12 cellular contexts compared by ENCODE assay signal in genomic region chr17:57110152-57110542, GRCh38. TPM values are rescaled to one million over a fixed set of nuclear protein-coding genes. Genes with fewer than 3 reads are reported as not detected.
DNase-seq lines count a peak whose midpoint lies in the region; ATAC-seq and TF ChIP-seq lines count a peak whose summit lies in the region.
"Had no signal": no experiment of that assay in that cellular context is flagged by ENCODE, and none has a peak within 500 bp of the region (broad histone marks: within the 10 kb centered on the region; RNA-seq: fewer than 3 reads in every experiment).

No MANE protein-coding gene starts in this region.

- no peak overlapping the region for H3K27ac Mint-ChIP-seq in glutamatergic neuron (ENCODE audit: unreplicated experiment)
- H3K27ac Mint-ChIP-seq: activated CD4-positive, alpha-beta memory T cell treated with anti-CD3 and anti-CD28 coated beads, Interleukin-2, amount 10 ng/mL, durations not matched to agents 7 days and 5 days; activated T-helper 1 cell treated with anti-CD3 and anti-CD28 coated beads, Interleukin-12 subunit alpha, Interleukin-12 subunit beta, Interleukin-2, Interleukin-4 antibody, amounts not matched to agents 30 ng/mL and 10 ng/mL and 1 ng/mL, durations not matched to agents 14 hours and 24 hours and 36 hours had no signal

- H3K4me3 Mint-ChIP-seq in glutamatergic neuron (ENCODE audit: unreplicated experiment) = peak overlapping the region; percentile 36
- H3K4me3 Mint-ChIP-seq: activated CD4-positive, alpha-beta memory T cell treated with anti-CD3 and anti-CD28 coated beads, Interleukin-2, amount 10 ng/mL, durations not matched to agents 7 days and 5 days; activated T-helper 1 cell treated with anti-CD3 and anti-CD28 coated beads, Interleukin-12 subunit alpha, Interleukin-12 subunit beta, Interleukin-2, Interleukin-4 antibody, amounts not matched to agents 30 ng/mL and 10 ng/mL and 1 ng/mL, durations not matched to agents 14 hours and 24 hours and 36 hours had no signal

- H3K9me3 ChIP-seq in muscle layer of duodenum (ENCODE audit: control insufficient read depth in 1 of 2, low read length in 2 of 2) = no peaks in the 10 kb centered on the region
- no peaks in the 10 kb centered on the region for H3K9me3 ChIP-seq in tibial artery
- H3K9me3 ChIP-seq in PC-3 (ENCODE audit: low read length) = no peaks in the 10 kb centered on the region

- TF ChIP-seq CTCF in RWPE1 (conservative IDR thresholded peaks at IDR 0.05; ENCODE audit: low read depth) = no peak
- peak; percentile 35 for TF ChIP-seq CTCF in glutamatergic neuron (IDR thresholded peaks at IDR 0.05; ENCODE audit: partially characterized antibody, unreplicated experiment)
- no peak for TF ChIP-seq CTCF in tibial artery (IDR thresholded peaks at IDR 0.05)
- peak in 1 of 56 donors; percentile 10 for TF ChIP-seq CTCF in dorsolateral prefrontal cortex (IDR thresholded peaks at IDR 0.05 in 54 of 56, conservative IDR thresholded peaks at IDR 0.05 in 2 of 56; ENCODE audit: low read depth in 1 of 56, partially characterized antibody in 56 of 56)
- no peak for TF ChIP-seq CTCF in PC-3 (conservative IDR thresholded peaks at IDR 0.05; ENCODE audit: low read depth, low read length)

- H3K36me3 Mint-ChIP-seq in glutamatergic neuron (ENCODE audit: unreplicated experiment) = peaks cover 11% of the 10 kb centered on the region

- intact Hi-C loops in tibial artery (cut with DNase I; ENCODE audit: low total_unique reads) = loop anchor here (10.0 kb wide), 1 partner anchor 275 kb away; the partner anchor contains the start of genes C17orf67 and DGKE
- intact Hi-C loops in dorsolateral prefrontal cortex (cut with DNase I) = loop anchor here in 1 of 2 donors (10.0 kb wide), 1 partner anchor 885 kb away; no protein-coding TSS in a partner anchor
- intact Hi-C loops in PC-3 (cut with micrococcal nuclease) = no loop called here

- no peak for ATAC-seq in PC-3

- H3K4me1 Mint-ChIP-seq in glutamatergic neuron (ENCODE audit: low read depth, unreplicated experiment) = peaks cover 34% of the 10 kb centered on the region
- H3K4me1 Mint-ChIP-seq: activated CD4-positive, alpha-beta memory T cell treated with anti-CD3 and anti-CD28 coated beads, Interleukin-2, amount 10 ng/mL, durations not matched to agents 7 days and 5 days had no signal

- H3K79me2 ChIP-seq in PC-3 (ENCODE audit: low read length) = peaks cover 42% of the 10 kb centered on the region

- POLR2A ChIA-PET in RWPE1 (lab: Yijun Ruan, JAX; ENCODE audit: low non-redundant PET) (no interaction called here), PC-3 (lab: Charles Lee; ENCODE audit: unreplicated experiment) (interaction anchor here (0.6 kb wide), 1 partner anchor 169 kb away, joined by 13 read pairs; no protein-coding TSS in a partner anchor)

- H3K9me2 ChIP-seq in PC-3 (replicated peaks; ENCODE audit: low read length) = no peaks in the 10 kb centered on the region

- CTCF ChIA-PET in RWPE1 (lab: Yijun Ruan, JAX) = no interaction called here
- CTCF ChIA-PET in PC-3 (lab: Charles Lee) = interaction anchor here (0.6 kb wide), 1 partner anchor 29 kb away, joined by 3 read pairs; no protein-coding TSS in a partner anchor

- H3K4me1 ChIP-seq in muscle layer of duodenum (ENCODE audit: control insufficient read depth in 1 of 2, insufficient read depth in 2 of 2, low read length in 2 of 2) (peaks cover 11 to 34% of the 10 kb centered on the region in 2 donors), tibial artery (peaks cover 0 to 75% (median 56%) of the 10 kb centered on the region in 4 donors), PC-3 (ENCODE audit: insufficient read depth, low read length) (peaks cover 27% of the 10 kb centered on the region)

- peaks cover 8% of the 10 kb centered on the region for H3K27me3 Mint-ChIP-seq in glutamatergic neuron (ENCODE audit: unreplicated experiment)
- H3K27me3 Mint-ChIP-seq: activated CD4-positive, alpha-beta memory T cell treated with anti-CD3 and anti-CD28 coated beads, Interleukin-2, amount 10 ng/mL, durations not matched to agents 7 days and 5 days had no signal

- H3K27ac ChIP-seq in RWPE1 = peak overlapping the region; percentile 45
- H3K27ac ChIP-seq in muscle layer of duodenum (ENCODE audit: low read length) = peak overlapping the region; percentile 32
- peak overlapping the region; percentile 81 to 90 for H3K27ac ChIP-seq in tibial artery
- H3K27ac ChIP-seq in dorsolateral prefrontal cortex = peak overlapping the region in 21 of 59 donors; percentile 3 to 69 (median 37)
- H3K27ac ChIP-seq in PC-3 (ENCODE audit: low read length) = no peak overlapping the region

- H2AFZ ChIP-seq in PC-3 (ENCODE audit: low read length) = no peak overlapping the region

- BruUV-seq in PC-3 (replicated peaks; lab: Mats Ljungman, UMichigan) = no TSS peak

- peaks cover 17 to 28% of the 10 kb centered on the region in 2 donors for H3K36me3 ChIP-seq in muscle layer of duodenum (ENCODE audit: control insufficient read depth in 1 of 2, insufficient read depth in 2 of 2, low read length in 2 of 2)
- peaks cover 32 to 68% (median 35%) of the 10 kb centered on the region in 3 donors for H3K36me3 ChIP-seq in tibial artery
- H3K36me3 ChIP-seq in PC-3 (ENCODE audit: low read depth, low read length) = peaks cover 46% of the 10 kb centered on the region

- no peak for DNase-seq in RWPE1 (ENCODE audit: low spot score)
- DNase-seq in glutamatergic neuron = no peak
- DNase-seq in tibial artery = peak in 1 of 2 donors; percentile 39
- no peak for DNase-seq in dorsolateral prefrontal cortex
- DNase-seq in NCI-H187 treated with DMSO at 0.1 percent for 48 hours (lab: John Stamatoyannopoulos, UW) = no peak
- no peak for DNase-seq in PC-3
- DNase-seq in T-helper 9 cell = no peak
- DNase-seq: activated CD4-positive, alpha-beta memory T cell treated with anti-CD3 and anti-CD28 coated beads, Interleukin-2, amount 10 ng/mL, durations not matched to agents 7 days and 5 days; NCI-H1694; OCI-M1 had no signal

- no peaks in the 10 kb centered on the region for H4K20me1 ChIP-seq in PC-3 (ENCODE audit: low read length)

- H3F3A ChIP-seq in PC-3 (ENCODE audit: low read length, unreplicated experiment) = peaks cover 6% of the 10 kb centered on the region

- H3K27me3 ChIP-seq in muscle layer of duodenum (ENCODE audit: low read depth, low read length) = no peaks in the 10 kb centered on the region
- no peaks in the 10 kb centered on the region for H3K27me3 ChIP-seq in tibial artery
- no peaks in the 10 kb centered on the region for H3K27me3 ChIP-seq in dorsolateral prefrontal cortex
- no peaks in the 10 kb centered on the region for H3K27me3 ChIP-seq in PC-3 (ENCODE audit: low read length)

- H3K4me2 ChIP-seq in PC-3 (ENCODE audit: low read length) = no peak overlapping the region

- H3K4me3 ChIP-seq in muscle layer of duodenum (ENCODE audit: low read depth in 1 of 2, low read length in 2 of 2) (no peak overlapping the region), tibial artery (no peak overlapping the region), dorsolateral prefrontal cortex (no peak overlapping the region), PC-3 (ENCODE audit: low read length) (no peak overlapping the region)

- no peak overlapping the region for H3K9ac ChIP-seq in PC-3 (ENCODE audit: low read length)

- H3K9me3 Mint-ChIP-seq in glutamatergic neuron (ENCODE audit: unreplicated experiment) = peaks cover 2% of the 10 kb centered on the region
- H3K9me3 Mint-ChIP-seq: activated CD4-positive, alpha-beta memory T cell treated with anti-CD3 and anti-CD28 coated beads, Interleukin-2, amount 10 ng/mL, durations not matched to agents 7 days and 5 days; activated T-helper 1 cell treated with anti-CD3 and anti-CD28 coated beads, Interleukin-12 subunit alpha, Interleukin-12 subunit beta, Interleukin-2, Interleukin-4 antibody, amounts not matched to agents 30 ng/mL and 10 ng/mL and 1 ng/mL, durations not matched to agents 14 hours and 24 hours and 36 hours had no signal

RNA-seq across cellular contexts. Expression of gene AKAP1, which starts 25.1 kb away (rescaled TPM):
- total RNA-seq in glutamatergic neuron (ENCODE audit: unreplicated experiment) (35.6 TPM), dorsolateral prefrontal cortex (10 to 100 TPM; 37.5 to 77.9 (median 57.2) TPM), PC-3 (2014; rRNA removed) (73.1 and 108 TPM in 2 replicates)
